ENCODE assay signal across 9 cellular contexts in genomic region chr15:62125763-62126162, GRCh38. TPM values are rescaled to one million over a fixed set of nuclear protein-coding genes. Genes with fewer than 3 reads are reported as not detected.
A peak's percentile ranks its signal among the peaks of the same experiment; 100 is the strongest.
DNase-seq lines count a peak whose midpoint lies in the region; ATAC-seq, FAIRE-seq and TF ChIP-seq lines count a peak whose summit lies in the region.
"Had no signal": no experiment of that assay in that cellular context is flagged by ENCODE, and none has a peak within 500 bp of the region (broad histone marks: within the 10 kb centered on the region; RNA-seq: fewer than 3 reads in every experiment).

No MANE protein-coding gene starts in this region.

- H3K4me3 ChIP-seq in stomach, result no peak overlapping the region

- intact Hi-C loops in stomach (cut with DNase I; ENCODE audit: low total_unique reads), result no loop called here

- POLR2A ChIA-PET in HEK293T (lab: Yijun Ruan, JAX), result no interaction called here

- H3K9me3 ChIP-seq in stomach, result no peaks in the 10 kb centered on the region
- H3K9me3 ChIP-seq: neutrophil had no signal

- CTCF ChIA-PET in HEK293T (lab: Yijun Ruan, JAX), result interaction anchor here (0.6 to 1.7 kb wide), 4 partner anchors 12 to 1010 kb away, joined by 3 to 5 read pairs (median 3); no protein-coding TSS in a partner anchor

- TF ChIP-seq CTCF in stomach (IDR thresholded peaks at IDR 0.05), result peak in 5 of 7 experiments; percentile 25 to 45 (median 37)

- 7 to 22% (median 8%) methylated on average over 2 of the region's 2 CpGs for WGBS in stomach, 5 donors

- FAIRE-seq in frontal cortex (lab: Jason Lieb, UNC), result no peak

- no peaks in the 10 kb centered on the region for H3K27me3 ChIP-seq in stomach
- H3K27me3 ChIP-seq: neutrophil had no signal

- DNase-seq in HEK293T (ENCODE audit: extremely low spot score), result peak; percentile 25
- DNase-seq in NCI-H69 (lab: John Stamatoyannopoulos, UW), result peak; percentile 91
- no peak for DNase-seq in epithelial cell of prostate (ENCODE audit: low read depth, low spot score)
- DNase-seq in stomach, result no peak
- DNase-seq in islet precursor cell, result no peak
- no peak for DNase-seq in frontal cortex (ENCODE audit: low spot score in 2 of 2)
- no peak for DNase-seq in mucosa of gallbladder (ENCODE audit: low spot score)

- TF ChIP-seq POLR2A in stomach (IDR thresholded peaks at IDR 0.05), result no peak

- no peaks in the 10 kb centered on the region for H3K36me3 ChIP-seq in stomach
- H3K36me3 ChIP-seq: neutrophil had no signal

- H3K4me1 ChIP-seq in stomach, result peaks cover 19 to 43% (median 23%) of the 10 kb centered on the region in 4 donors

- H3K27ac ChIP-seq in epithelial cell of prostate, result peak overlapping the region; percentile 96
- H3K27ac ChIP-seq in stomach, result peak overlapping the region in 3 of 5 donors; percentile 73 to 89 (median 75)
- H3K27ac ChIP-seq: neutrophil had no signal

- TF ChIP-seq EP300 in stomach (IDR thresholded peaks at IDR 0.05), result no peak

- no peak for ATAC-seq in GM18861 (IDR thresholded peaks at IDR 0.05; ENCODE audit: unreplicated experiment)

TF ChIP-seq in HEK293T, 16 proteins besides CTCF, POLR2A, EP300 and RAD21:
- TF ChIP-seq SUZ12 (IDR thresholded peaks at IDR 0.05), result no peak
- no peak for TF ChIP-seq FOXM1 (IDR thresholded peaks at IDR 0.05; ENCODE audit: borderline replicate concordance)
- no peak for TF ChIP-seq ARNT (IDR thresholded peaks at IDR 0.05)
- no peak for TF ChIP-seq FOXK2 (IDR thresholded peaks at IDR 0.05)
- no peak for TF ChIP-seq TARDBP (IDR thresholded peaks at IDR 0.05)
- TF ChIP-seq FOXA1 (IDR thresholded peaks at IDR 0.05), result no peak
- TF ChIP-seq NFRKB (IDR thresholded peaks at IDR 0.05), result no peak
- TF ChIP-seq ZNF384 (IDR thresholded peaks at IDR 0.05), result no peak
- TF ChIP-seq SP1 (IDR thresholded peaks at IDR 0.05), result no peak
- TF ChIP-seq BHLHE40 (IDR thresholded peaks at IDR 0.05; ENCODE audit: borderline replicate concordance), result no peak
- TF ChIP-seq CTBP1 (IDR thresholded peaks at IDR 0.05; ENCODE audit: borderline replicate concordance), result no peak
- TF ChIP-seq L3MBTL2 (conservative IDR thresholded peaks at IDR 0.05), result no peak
- no peak for TF ChIP-seq PKNOX1 (IDR thresholded peaks at IDR 0.05)
- TF ChIP-seq LEF1 (IDR thresholded peaks at IDR 0.05; ENCODE audit: borderline replicate concordance), result no peak
- TF ChIP-seq ELF4 (IDR thresholded peaks at IDR 0.05), result no peak

RNA-seq across cellular contexts. Expression of gene C2CD4B, which starts 39.3 kb away (rescaled TPM):
- total RNA-seq in stomach (10 to 100 TPM in 3 of 5 donors, 1 to 10 TPM in 1, not detected in 1; 2.3 to 30.3 (median 22.3) TPM), frontal cortex (0.41 TPM), mucosa of gallbladder (23.8 TPM)
- 10 to 100 TPM in 2 of 3 donors, 1 to 10 TPM in 1; 6.1 to 13.1 (median 11.8) TPM for polyA plus RNA-seq in stomach

RNA-seq across cellular contexts. Expression of gene C2CD4A, which starts 59.0 kb away (rescaled TPM):
- total RNA-seq in stomach (1 to 10 TPM in 2 of 5 donors, under 1 TPM in 1, not detected in 2; 0.29 to 3.0 (median 2.9) TPM), frontal cortex (under 0.01 TPM), mucosa of gallbladder (0.17 TPM)
- polyA plus RNA-seq in stomach, result 1 to 10 TPM in 1 of 3 donors, under 1 TPM in 2; 0.31 to 2.6 (median 0.98) TPM

Comparison
In these comparisons a context has a peak if more than half of its experiments do, and no peak if none do; other contexts are left out.
1. DNase-seq: peak in HEK293T (single experiment) and NCI-H69 (single experiment); none in epithelial cell of prostate (single experiment), stomach (single experiment), islet precursor cell (single experiment), frontal cortex (0 of 2) and mucosa of gallbladder (single experiment).